ENCODE assay signal across 37 cellular contexts in the genomic region with DNA sequence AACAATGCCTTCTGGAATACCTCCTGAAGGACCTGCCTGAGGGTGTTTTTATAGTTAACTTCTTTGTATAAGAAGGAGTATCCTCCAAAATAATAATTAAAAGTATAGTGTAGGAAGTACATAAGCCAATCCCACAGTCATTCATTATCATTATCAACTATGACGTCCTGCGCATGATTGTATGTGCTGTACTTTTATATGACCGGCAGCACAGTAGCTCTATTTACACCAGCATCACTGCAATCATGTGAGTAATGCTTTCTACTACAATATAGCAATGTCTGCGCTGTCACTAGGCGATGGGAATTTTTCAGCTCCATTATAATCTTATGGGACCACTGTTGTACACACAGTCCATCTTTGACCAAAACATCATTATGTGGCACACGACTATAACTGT.
"Had no signal": no experiment of that assay in that cellular context is flagged by ENCODE, and none has a peak within 500 bp of the region (broad histone marks: within the 10 kb centered on the region; RNA-seq: fewer than 3 reads in every experiment).

No MANE protein-coding gene starts in this region.

- H3K36me3 Mint-ChIP-seq: activated CD4-positive, alpha-beta memory T cell treated with anti-CD3 and anti-CD28 coated beads for 36 hours; activated naive CD4-positive, alpha-beta T cell treated with anti-CD3 and anti-CD28 coated beads, Interleukin-2, amount 50 U/mL, for 72 hours; activated naive CD8-positive, alpha-beta T cell treated with anti-CD3 and anti-CD28 coated beads for 36 hours; WTC11 had no signal

- H3K36me3 ChIP-seq: adrenal gland, brain microvascular endothelial cell, breast epithelium, WERI-Rb-1 had no signal

- FAIRE-seq: astrocyte had no signal

- DNase-seq: activated CD4-positive, alpha-beta memory T cell treated with anti-CD3 and anti-CD28 coated beads for 36 hours; activated CD4-positive, alpha-beta T cell treated with anti-CD3 and anti-CD28 coated beads for 1 hour; activated CD4-positive, alpha-beta T cell treated with anti-CD3 and anti-CD28 coated beads for 36 hours; activated CD4-positive, alpha-beta T cell treated with anti-CD3 and anti-CD28 coated beads for 48 hours; activated CD4-positive, alpha-beta T cell treated with anti-CD3 and anti-CD28 coated beads, Interleukin-2, amount 50 U/mL, for 1 hour; activated CD4-positive, alpha-beta T cell treated with anti-CD3 and anti-CD28 coated beads, Interleukin-2, amount 50 U/mL, for 4 hours; activated CD4-positive, CD25-positive, alpha-beta regulatory T cell; activated CD8-positive, alpha-beta memory T cell treated with anti-CD3 and anti-CD28 coated beads, Interleukin-2, amount 50 U/mL, for 4 hours; activated CD8-positive, alpha-beta T cell treated with anti-CD3 and anti-CD28 coated beads for 36 hours; activated effector memory CD4-positive, alpha-beta T cell treated with anti-CD3 and anti-CD28 coated beads, Interleukin-2, amount 50 U/mL, for 16 hours; activated gamma-delta T cell treated with Interleukin-2 at 50 U/mL for 16 hours; activated naive CD4-positive, alpha-beta T cell; activated naive CD4-positive, alpha-beta T cell treated with anti-CD3 and anti-CD28 coated beads for 36 hours; activated naive CD4-positive, alpha-beta T cell treated with anti-CD3 and anti-CD28 coated beads, Interleukin-2, amount 50 U/mL, for 16 hours; activated naive CD8-positive, alpha-beta T cell treated with anti-CD3 and anti-CD28 coated beads for 36 hours; activated T-cell treated with anti-CD3 and anti-CD28 coated beads for 4 hours; activated T-cell treated with anti-CD3 and anti-CD28 coated beads, Interleukin-2, amount 50 U/mL, for 1 hour; activated T-cell treated with anti-CD3 and anti-CD28 coated beads, Interleukin-2, amount 50 U/mL, for 4 hours; activated T-cell treated with anti-CD3 and anti-CD28 coated beads, Interleukin-2, amount 50 U/mL, for 72 hours; adrenal gland; amniotic stem cell; aorta; body of pancreas; brain microvascular endothelial cell; central memory CD4-positive, alpha-beta T cell; T-helper 1 cell; T-helper 2 cell; T-helper 9 cell; WERI-Rb-1 had no signal

- H3K27ac ChIP-seq: adrenal gland, body of pancreas, brain microvascular endothelial cell, breast epithelium, WERI-Rb-1 had no signal

- H3K9me3 ChIP-seq: adrenal gland, body of pancreas, breast epithelium had no signal

- H3K27me3 ChIP-seq: adrenal gland, body of pancreas, brain microvascular endothelial cell, breast epithelium had no signal

- H3K4me3 ChIP-seq: adrenal gland, body of pancreas, breast epithelium had no signal

- H3K4me1 Mint-ChIP-seq: activated CD4-positive, alpha-beta T cell treated with anti-CD3 and anti-CD28 coated beads for 36 hours; activated naive CD8-positive, alpha-beta T cell treated with anti-CD3 and anti-CD28 coated beads for 36 hours; activated T-helper 17 cell treated with anti-CD3 and anti-CD28 coated beads, Interleukin-2, amount 50 U/mL, for 72 hours had no signal

- H3K9me3 Mint-ChIP-seq: activated CD4-positive, alpha-beta memory T cell treated with anti-CD3 and anti-CD28 coated beads for 36 hours; activated CD8-positive, alpha-beta T cell treated with anti-CD3 and anti-CD28 coated beads for 36 hours; activated naive CD4-positive, alpha-beta T cell treated with anti-CD3 and anti-CD28 coated beads for 36 hours; activated naive CD4-positive, alpha-beta T cell treated with anti-CD3 and anti-CD28 coated beads, Interleukin-2, amount 50 U/mL, for 72 hours; activated naive CD8-positive, alpha-beta T cell treated with anti-CD3 and anti-CD28 coated beads for 36 hours; activated T-cell treated with anti-CD3 and anti-CD28 coated beads, Interleukin-2, amount 50 U/mL, for 4 hours; activated T-cell treated with anti-CD3 and anti-CD28 coated beads, Interleukin-2, amount 50 U/mL, for 72 hours; activated T-helper 1 cell treated with anti-CD3 and anti-CD28 coated beads, Interleukin-12 subunit alpha, Interleukin-12 subunit beta, Interleukin-2, Interleukin-4 antibody, amounts not matched to agents 30 ng/mL and 10 ng/mL and 1 ng/mL, durations not matched to agents 14 hours and 24 hours and 36 hours; activated T-helper 17 cell treated with anti-CD3 and anti-CD28 coated beads, Interleukin-2, amount 50 U/mL, for 72 hours; T-helper 1 cell treated with Interleukin-12 subunit alpha and Interleukin-12 subunit beta and Interleukin-4 antibody, amounts not matched to agents 30 μg/mL and 1 μg/mL, for 36 hours; T-helper 2 cell treated with Interferon-gamma antibody and Interleukin-4, amounts not matched to agents 5 μg/mL and 100 μg/mL, for 36 hours; WTC11 had no signal

- H3K27ac Mint-ChIP-seq: activated CD4-positive, alpha-beta memory T cell treated with anti-CD3 and anti-CD28 coated beads for 36 hours; activated CD4-positive, alpha-beta T cell treated with anti-CD3 and anti-CD28 coated beads for 36 hours; activated CD8-positive, alpha-beta T cell treated with anti-CD3 and anti-CD28 coated beads for 36 hours; activated naive CD4-positive, alpha-beta T cell treated with anti-CD3 and anti-CD28 coated beads for 36 hours; activated naive CD4-positive, alpha-beta T cell treated with anti-CD3 and anti-CD28 coated beads, Interleukin-2, amount 50 U/mL, for 72 hours; activated naive CD8-positive, alpha-beta T cell treated with anti-CD3 and anti-CD28 coated beads for 36 hours; activated T-cell treated with anti-CD3 and anti-CD28 coated beads, Interleukin-2, amount 50 U/mL, for 72 hours; activated T-helper 1 cell treated with anti-CD3 and anti-CD28 coated beads, Interleukin-12 subunit alpha, Interleukin-12 subunit beta, Interleukin-2, Interleukin-4 antibody, amounts not matched to agents 30 ng/mL and 10 ng/mL and 1 ng/mL, durations not matched to agents 14 hours and 24 hours and 36 hours; activated T-helper 17 cell treated with anti-CD3 and anti-CD28 coated beads, Interleukin-2, amount 50 U/mL, for 72 hours; T-helper 1 cell treated with Interleukin-12 subunit alpha and Interleukin-12 subunit beta and Interleukin-4 antibody, amounts not matched to agents 30 μg/mL and 1 μg/mL, for 36 hours; T-helper 2 cell treated with Interferon-gamma antibody and Interleukin-4, amounts not matched to agents 5 μg/mL and 100 μg/mL, for 36 hours; WTC11 had no signal

- H3K4me3 Mint-ChIP-seq: activated CD4-positive, alpha-beta memory T cell treated with anti-CD3 and anti-CD28 coated beads for 36 hours; activated CD4-positive, alpha-beta T cell treated with anti-CD3 and anti-CD28 coated beads for 36 hours; activated CD8-positive, alpha-beta T cell treated with anti-CD3 and anti-CD28 coated beads for 36 hours; activated naive CD4-positive, alpha-beta T cell treated with anti-CD3 and anti-CD28 coated beads for 36 hours; activated naive CD8-positive, alpha-beta T cell treated with anti-CD3 and anti-CD28 coated beads for 36 hours; activated T-cell treated with anti-CD3 and anti-CD28 coated beads, Interleukin-2, amount 50 U/mL, for 4 hours; activated T-cell treated with anti-CD3 and anti-CD28 coated beads, Interleukin-2, amount 50 U/mL, for 72 hours; activated T-helper 1 cell treated with anti-CD3 and anti-CD28 coated beads, Interleukin-12 subunit alpha, Interleukin-12 subunit beta, Interleukin-2, Interleukin-4 antibody, amounts not matched to agents 30 ng/mL and 10 ng/mL and 1 ng/mL, durations not matched to agents 14 hours and 24 hours and 36 hours; activated T-helper 17 cell treated with anti-CD3 and anti-CD28 coated beads, Interleukin-2, amount 50 U/mL, for 72 hours; T-helper 1 cell treated with Interleukin-12 subunit alpha and Interleukin-12 subunit beta and Interleukin-4 antibody, amounts not matched to agents 30 μg/mL and 1 μg/mL, for 36 hours; T-helper 2 cell treated with Interferon-gamma antibody and Interleukin-4, amounts not matched to agents 5 μg/mL and 100 μg/mL, for 36 hours; WTC11 had no signal
